In the genomic region with DNA sequence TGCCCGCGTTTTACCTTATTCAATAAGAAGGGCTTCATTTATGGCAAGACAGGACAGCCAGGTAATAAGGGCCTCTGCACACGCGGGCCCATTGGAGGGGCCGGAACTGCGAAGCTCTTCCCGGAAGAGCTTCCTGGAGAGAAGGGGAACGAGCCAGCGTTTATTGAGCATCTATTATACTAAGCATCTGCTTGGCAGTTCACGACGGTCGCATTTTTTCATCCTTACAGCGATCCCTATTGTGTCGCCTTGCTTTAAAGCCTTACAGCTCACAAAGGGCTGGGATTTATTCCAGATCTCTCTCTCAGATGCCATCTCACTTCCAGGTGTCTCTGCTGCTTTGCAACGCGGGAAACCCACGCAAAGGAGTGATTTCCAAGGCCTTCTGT, we compare ENCODE assay signal across 21 cellular contexts. TPM values are rescaled to one million over a fixed set of nuclear protein-coding genes. Genes with fewer than 3 reads are reported as not detected.
A peak's percentile ranks its signal among the peaks of the same experiment; 100 is the strongest.
DNase-seq lines count a peak whose midpoint lies in the region; ATAC-seq, FAIRE-seq and TF ChIP-seq lines count a peak whose summit lies in the region.
"Had no signal": no experiment of that assay in that cellular context is flagged by ENCODE, and none has a peak within 500 bp of the region (broad histone marks: within the 10 kb centered on the region; RNA-seq: fewer than 3 reads in every experiment).

No MANE protein-coding gene starts in this region.

- no peaks in the 10 kb centered on the region for H3K9me3 ChIP-seq in OCI-LY1 (ENCODE audit: low read length)
- no peaks in the 10 kb centered on the region for H3K9me3 ChIP-seq in effector memory CD4-positive, alpha-beta T cell (ENCODE audit: control insufficient read depth, low read length)
- H3K9me3 ChIP-seq in HepG2 (ENCODE audit: low read length) = no peaks in the 10 kb centered on the region
- H3K9me3 ChIP-seq: left ventricle myocardium inferior, upper lobe of right lung had no signal

- H3K79me2 ChIP-seq in OCI-LY1 (ENCODE audit: insufficient read depth, low read length) = peaks cover 13% of the 10 kb centered on the region
- H3K79me2 ChIP-seq in HepG2 (ENCODE audit: insufficient read depth, low read length) = no peaks in the 10 kb centered on the region

- POLR2A ChIA-PET in HepG2 (lab: Yijun Ruan, JAX) = no interaction called here

- H3K4me1 Mint-ChIP-seq in stimulated activated naive CD8-positive, alpha-beta T cell treated with anti-CD3 and anti-CD28 coated beads, Interleukin-15, Interleukin-2, amounts not matched to agents 100 ng/mL and 50 ng/mL, for 24 hours (ENCODE audit: low read depth) = peaks cover 62% of the 10 kb centered on the region
- peaks cover 2% of the 10 kb centered on the region for H3K4me1 Mint-ChIP-seq in endothelial cell (ENCODE audit: unreplicated experiment)

- H3K9ac ChIP-seq in OCI-LY1 (ENCODE audit: low read length) = no peak overlapping the region
- no peak overlapping the region for H3K9ac ChIP-seq in HepG2 (ENCODE audit: insufficient read depth, low read depth, low read length)

- no peaks in the 10 kb centered on the region for H3K9me3 Mint-ChIP-seq in stimulated activated naive CD8-positive, alpha-beta T cell treated with anti-CD3 and anti-CD28 coated beads, Interleukin-15, Interleukin-2, amounts not matched to agents 100 ng/mL and 50 ng/mL, for 24 hours
- no peaks in the 10 kb centered on the region for H3K9me3 Mint-ChIP-seq in endothelial cell (ENCODE audit: unreplicated experiment)

- TF ChIP-seq CTCF in OCI-LY1 (IDR thresholded peaks at IDR 0.05; ENCODE audit: low read length) (no peak), HepG2 (CRISPR knock-in tag; IDR thresholded peaks at IDR 0.05) (no peak), endothelial cell (IDR thresholded peaks at IDR 0.05; ENCODE audit: unreplicated experiment) (no peak)

- H3F3A ChIP-seq in OCI-LY1 (ENCODE audit: insufficient read depth, low read length) = peaks cover 11% of the 10 kb centered on the region

- TF ChIP-seq EP300 in HepG2 (IDR thresholded peaks at IDR 0.05; ENCODE audit: low read depth in 2 of 2, low read length in 2 of 2) = no peak
- no peak for TF ChIP-seq EP300 in HepG2 (CRISPR knock-in tag; IDR thresholded peaks at IDR 0.05; ENCODE audit: borderline replicate concordance)

- CTCF ChIA-PET in HepG2 (lab: Yijun Ruan, JAX; ENCODE audit: low intra/inter-chr PET ratio, low total read pairs) = no interaction called here

- H2AFZ ChIP-seq in OCI-LY1 (ENCODE audit: low read length) = no peak overlapping the region
- no peak overlapping the region for H2AFZ ChIP-seq in HepG2 (ENCODE audit: low read length)

- WGBS in HepG2 (ENCODE audit: low lambda C conversion rate) = 71% methylated on average over 17 of the region's 17 CpGs

- TF ChIP-seq POLR2A in HepG2 (IDR thresholded peaks at IDR 0.05; ENCODE audit: insufficient read depth in 1 of 2, low read depth in 2 of 2, low read length in 2 of 2) = no peak

- in situ Hi-C loops in HepG2 (cut with HindIII; ENCODE audit: extremely low pct_ligation_motif_present, low pct_unique_long_range_greater_than_20kb) = no loop called here

- no peaks in the 10 kb centered on the region for H3K9me2 ChIP-seq in OCI-LY1 (ENCODE audit: low read depth, low read length)

- H3K36me3 ChIP-seq in OCI-LY1 (ENCODE audit: insufficient read depth, low read length) (peaks cover 4% of the 10 kb centered on the region; the same call in 1 of the 2 replicates), HepG2 (replicated peaks in 1 of 2; ENCODE audit: control insufficient read depth in 1 of 2, insufficient read depth in 2 of 2, low read length in 2 of 2) (no peaks in the 10 kb centered on the region)
- H3K36me3 ChIP-seq in effector memory CD4-positive, alpha-beta T cell (ENCODE audit: control insufficient read depth, insufficient read depth, low read length) = no peaks in the 10 kb centered on the region
- H3K36me3 ChIP-seq: cardiac muscle cell, esophagus muscularis mucosa, left ventricle myocardium inferior, upper lobe of right lung had no signal

- H3K27ac ChIP-seq in OCI-LY1 (ENCODE audit: low read depth, low read length, poor library complexity, severe bottlenecking) (peak overlapping the region; percentile 7), HepG2 (ENCODE audit: extremely low read length, insufficient read depth, low read length) (no peak overlapping the region)
- H3K27ac ChIP-seq in effector memory CD4-positive, alpha-beta T cell (ENCODE audit: insufficient read depth, low read length, poor library complexity, severe bottlenecking) = peak overlapping the region; percentile 83
- H3K27ac ChIP-seq: cardiac muscle cell, esophagus muscularis mucosa, left ventricle myocardium inferior, upper lobe of right lung had no signal

- peaks cover 70% of the 10 kb centered on the region for H3K4me1 ChIP-seq in OCI-LY1 (ENCODE audit: insufficient read depth, low read length, severe bottlenecking)
- peaks cover 11% of the 10 kb centered on the region for H3K4me1 ChIP-seq in effector memory CD4-positive, alpha-beta T cell (ENCODE audit: control insufficient read depth, insufficient read depth, low read length, poor library complexity, severe bottlenecking)
- peaks cover 5% of the 10 kb centered on the region for H3K4me1 ChIP-seq in HepG2 (ENCODE audit: insufficient read depth, low read length)

- no peaks in the 10 kb centered on the region for H3K27me3 Mint-ChIP-seq in stimulated activated naive CD8-positive, alpha-beta T cell treated with anti-CD3 and anti-CD28 coated beads, Interleukin-15, Interleukin-2, amounts not matched to agents 100 ng/mL and 50 ng/mL, for 24 hours
- peaks cover 4% of the 10 kb centered on the region for H3K27me3 Mint-ChIP-seq in endothelial cell (ENCODE audit: unreplicated experiment)

- H3K4me2 ChIP-seq in OCI-LY1 (ENCODE audit: low read length) (no peak overlapping the region), HepG2 (ENCODE audit: low read depth, low read length) (no peak overlapping the region)

- no peak for FAIRE-seq in HepG2 (lab: Jason Lieb, UNC)

- TF ChIP-seq RAD21 in HepG2 (CRISPR knock-in tag; IDR thresholded peaks at IDR 0.05) = no peak

- no peak for DNase-seq in stimulated activated naive CD8-positive, alpha-beta T cell treated with anti-CD3 and anti-CD28 coated beads, Interleukin-15, Interleukin-2, amounts not matched to agents 100 U/mL and 50 U/mL, for 24 hours
- no peak for DNase-seq in effector memory CD4-positive, alpha-beta T cell
- DNase-seq in HepG2 (ENCODE audit: low spot score) (no peak), endothelial cell (ENCODE audit: low spot score) (no peak)
- DNase-seq: HFFc6, left ventricle myocardium inferior, NCI-H1105 treated with DMSO at 0.1 percent for 48 hours, NCI-H2107, NCI-H69, SHP77 treated with DMSO at 0.1 percent for 48 hours had no signal

- H4K20me1 ChIP-seq in OCI-LY1 (ENCODE audit: insufficient read depth, low read length) (no peaks in the 10 kb centered on the region), HepG2 (ENCODE audit: insufficient read depth, low read length) (no peaks in the 10 kb centered on the region)

- intact Hi-C loops in HepG2 (cut with micrococcal nuclease; ENCODE audit: unreplicated experiment) = loop anchor here (10.0 kb wide), 1 partner anchor 94 kb away; no protein-coding TSS in a partner anchor

- no TSS peak for BruUV-seq in HepG2 (replicated peaks; lab: Mats Ljungman, UMichigan)

- H3K4me3 ChIP-seq in OCI-LY1 (ENCODE audit: low read depth, low read length, poor library complexity, severe bottlenecking) (no peak overlapping the region), HepG2 (replicated peaks in 1 of 3; ENCODE audit: insufficient read depth in 1 of 3, low read depth in 2 of 3, low read length in 3 of 3) (no peak overlapping the region)
- H3K4me3 ChIP-seq in effector memory CD4-positive, alpha-beta T cell (ENCODE audit: insufficient read depth, low read depth, low read length, poor library complexity, severe bottlenecking) = peak overlapping the region; percentile 23
- H3K4me3 ChIP-seq: cardiac muscle cell, left ventricle myocardium inferior, upper lobe of right lung had no signal

- H3K27ac Mint-ChIP-seq in stimulated activated naive CD8-positive, alpha-beta T cell treated with anti-CD3 and anti-CD28 coated beads, Interleukin-15, Interleukin-2, amounts not matched to agents 100 ng/mL and 50 ng/mL, for 24 hours = peak overlapping the region; percentile 77
- no peak overlapping the region for H3K27ac Mint-ChIP-seq in endothelial cell (ENCODE audit: unreplicated experiment)
- H3K27ac Mint-ChIP-seq: HFFc6 had no signal

- H3K4me3 Mint-ChIP-seq in stimulated activated naive CD8-positive, alpha-beta T cell treated with anti-CD3 and anti-CD28 coated beads, Interleukin-15, Interleukin-2, amounts not matched to agents 100 ng/mL and 50 ng/mL, for 24 hours = peak overlapping the region; percentile 9
- H3K4me3 Mint-ChIP-seq in endothelial cell (ENCODE audit: unreplicated experiment) = no peak overlapping the region
- H3K4me3 Mint-ChIP-seq: HFFc6 had no signal

- H3K27me3 ChIP-seq in OCI-LY1 (ENCODE audit: insufficient read depth, low read length) (no peaks in the 10 kb centered on the region), HepG2 (ENCODE audit: control insufficient read depth in 1 of 2, insufficient read depth in 2 of 2, low read length in 2 of 2) (peaks cover 6 to 44% of the 10 kb centered on the region in 2 experiments)
- H3K27me3 ChIP-seq in effector memory CD4-positive, alpha-beta T cell (replicated peaks; ENCODE audit: control insufficient read depth, insufficient read depth, low read length, poor library complexity, severe bottlenecking) = no peaks in the 10 kb centered on the region

- H3K36me3 Mint-ChIP-seq in stimulated activated naive CD8-positive, alpha-beta T cell treated with anti-CD3 and anti-CD28 coated beads, Interleukin-15, Interleukin-2, amounts not matched to agents 100 ng/mL and 50 ng/mL, for 24 hours (ENCODE audit: low read depth) = peaks cover 1% of the 10 kb centered on the region
- H3K36me3 Mint-ChIP-seq in endothelial cell (ENCODE audit: low read depth, unreplicated experiment) = no peaks in the 10 kb centered on the region

- no peak for ATAC-seq in stimulated activated naive CD8-positive, alpha-beta T cell treated with anti-CD3 and anti-CD28 coated beads, Interleukin-15, Interleukin-2, amounts not matched to agents 100 U/mL and 50 U/mL, for 24 hours
- ATAC-seq in HepG2 (no peak), GM19455 (IDR thresholded peaks at IDR 0.05; ENCODE audit: unreplicated experiment) (no peak)
- ATAC-seq: activated CD4-positive, CD25-positive, alpha-beta regulatory T cell treated with anti-CD3 and anti-CD28 coated beads, Interleukin-2, amount 50 U/mL, for 24 hours; upper lobe of right lung had no signal

RNA-seq across cellular contexts. Expression of gene ZPBP2, which starts 0.5 kb away (rescaled TPM):
- total RNA-seq in HepG2 (2016; rRNA removed; fragmentation: Illumina TruSeq; extraction: Trizol) (not detected in 2 replicates), endothelial cell (ENCODE audit: unreplicated experiment) (not detected)
- total RNA-seq in HepG2 (2016; cell fraction: cytosol; rRNA removed; fragmentation: Illumina TruSeq; extraction: Trizol; ENCODE audit: low read depth) = not detected in 2 replicates
- total RNA-seq in HepG2 (2016; cell fraction: insoluble cytoplasmic fraction; rRNA removed; fragmentation: Illumina TruSeq; extraction: Trizol) = not detected in 2 replicates
- not detected in 2 replicates for total RNA-seq in HepG2 (2016; cell fraction: membrane; rRNA removed; fragmentation: Illumina TruSeq; extraction: Trizol)
- not detected in 2 replicates for total RNA-seq in HepG2 (2016; cell fraction: nucleus; rRNA removed; fragmentation: Illumina TruSeq; extraction: Trizol)
- polyA plus RNA-seq in HepG2 (2011; rRNA removed) = not detected in 2 replicates
- not detected in 2 replicates for polyA plus RNA-seq in HepG2 (2011; cell fraction: cytosol; rRNA removed)
- not detected in 2 replicates for polyA plus RNA-seq in HepG2 (2011; cell fraction: nucleus; rRNA removed)
- polyA plus RNA-seq in HepG2 (2012) = not detected in 2 replicates
- not detected in 2 replicates for polyA plus RNA-seq in HepG2 (2016; cell fraction: cytosol; fragmentation: Illumina TruSeq; extraction: Trizol; ENCODE audit: low read depth)
- not detected in 2 replicates for polyA plus RNA-seq in HepG2 (2016; cell fraction: insoluble cytoplasmic fraction; fragmentation: Illumina TruSeq; extraction: Trizol; ENCODE audit: low read depth)
- polyA plus RNA-seq in HepG2 (2016; cell fraction: membrane; fragmentation: Illumina TruSeq; extraction: Trizol; ENCODE audit: low read depth) = not detected in 2 replicates
- not detected in 2 replicates for polyA plus RNA-seq in HepG2 (2016; cell fraction: nucleus; fragmentation: Illumina TruSeq; extraction: Trizol; ENCODE audit: insufficient read depth, low read depth)
- not detected in 2 replicates for polyA minus RNA-seq in HepG2 (2011; rRNA and poly(A)+ RNA removed; ENCODE audit: low replicate concordance)
- polyA minus RNA-seq in HepG2 (2011; cell fraction: cytosol; rRNA and poly(A)+ RNA removed) = not detected in 2 replicates
- polyA minus RNA-seq in HepG2 (2011; cell fraction: nucleus; rRNA and poly(A)+ RNA removed) = not detected in 2 replicates
- total RNA-seq: cardiac muscle cell; esophagus muscularis mucosa; G401; HFFc6; left ventricle myocardium inferior; LHCN-M2; mononuclear cell; T-helper 2 cell treated with Interferon-gamma antibody and Interleukin-4, amounts not matched to agents 100 ng/mL and 5 ng/mL, for 36 hours; upper lobe of right lung had no signal
- polyA plus RNA-seq: cardiac muscle cell had no signal

RNA-seq across cellular contexts. Expression of gene IKZF3, which starts 4.4 kb away (rescaled TPM):
- total RNA-seq in HepG2 (2016; rRNA removed; fragmentation: Illumina TruSeq; extraction: Trizol) = not detected in 2 replicates
- under 0.01 TPM in 1 of 2 replicates, not detected in the other for total RNA-seq in HepG2 (2016; cell fraction: cytosol; rRNA removed; fragmentation: Illumina TruSeq; extraction: Trizol; ENCODE audit: low read depth)
- not detected in 2 replicates for total RNA-seq in HepG2 (2016; cell fraction: insoluble cytoplasmic fraction; rRNA removed; fragmentation: Illumina TruSeq; extraction: Trizol)
- not detected in 2 replicates for total RNA-seq in HepG2 (2016; cell fraction: membrane; rRNA removed; fragmentation: Illumina TruSeq; extraction: Trizol)
- total RNA-seq in HepG2 (2016; cell fraction: nucleus; rRNA removed; fragmentation: Illumina TruSeq; extraction: Trizol) = not detected in 2 replicates
- polyA plus RNA-seq in HepG2 (2011; rRNA removed) = not detected in 2 replicates
- 0.01 and 0.03 TPM in 2 replicates for polyA plus RNA-seq in HepG2 (2011; cell fraction: cytosol; rRNA removed)
- polyA plus RNA-seq in HepG2 (2011; cell fraction: nucleus; rRNA removed) = 0.03 TPM in 1 of 2 replicates, not detected in the other
- polyA plus RNA-seq in HepG2 (2012) = not detected in 2 replicates
- not detected in 2 replicates for polyA plus RNA-seq in HepG2 (2016; cell fraction: cytosol; fragmentation: Illumina TruSeq; extraction: Trizol; ENCODE audit: low read depth)
- polyA plus RNA-seq in HepG2 (2016; cell fraction: insoluble cytoplasmic fraction; fragmentation: Illumina TruSeq; extraction: Trizol; ENCODE audit: low read depth) = not detected in 2 replicates
- polyA plus RNA-seq in HepG2 (2016; cell fraction: membrane; fragmentation: Illumina TruSeq; extraction: Trizol; ENCODE audit: low read depth) = not detected in 2 replicates
- not detected in 2 replicates for polyA plus RNA-seq in HepG2 (2016; cell fraction: nucleus; fragmentation: Illumina TruSeq; extraction: Trizol; ENCODE audit: insufficient read depth, low read depth)
- 0.07 TPM in 1 of 2 replicates, not detected in the other for polyA minus RNA-seq in HepG2 (2011; rRNA and poly(A)+ RNA removed; ENCODE audit: low replicate concordance)
- polyA minus RNA-seq in HepG2 (2011; cell fraction: cytosol; rRNA and poly(A)+ RNA removed) = not detected in 2 replicates
- not detected in 2 replicates for polyA minus RNA-seq in HepG2 (2011; cell fraction: nucleus; rRNA and poly(A)+ RNA removed)
- total RNA-seq in endothelial cell (ENCODE audit: unreplicated experiment) = not detected
- total RNA-seq: cardiac muscle cell, G401, HFFc6, LHCN-M2 had no signal
- polyA plus RNA-seq: cardiac muscle cell had no signal

RNA-seq across cellular contexts. Expression of gene GSDMB, which starts 49.9 kb away (rescaled TPM):
- total RNA-seq in HepG2 (2016; rRNA removed; fragmentation: Illumina TruSeq; extraction: Trizol) = 0.70 and 3.3 TPM in 2 replicates
- total RNA-seq in HepG2 (2016; cell fraction: cytosol; rRNA removed; fragmentation: Illumina TruSeq; extraction: Trizol; ENCODE audit: low read depth) = 0.44 and 0.51 TPM in 2 replicates
- total RNA-seq in HepG2 (2016; cell fraction: insoluble cytoplasmic fraction; rRNA removed; fragmentation: Illumina TruSeq; extraction: Trizol) = 0.76 and 2.9 TPM in 2 replicates
- total RNA-seq in HepG2 (2016; cell fraction: membrane; rRNA removed; fragmentation: Illumina TruSeq; extraction: Trizol) = 0.31 and 0.62 TPM in 2 replicates
- 8.3 and 9.3 TPM in 2 replicates for total RNA-seq in HepG2 (2016; cell fraction: nucleus; rRNA removed; fragmentation: Illumina TruSeq; extraction: Trizol)
- polyA plus RNA-seq in HepG2 (2011; rRNA removed) = 30.4 and 39.4 TPM in 2 replicates
- 3.7 and 4.3 TPM in 2 replicates for polyA plus RNA-seq in HepG2 (2011; cell fraction: cytosol; rRNA removed)
- polyA plus RNA-seq in HepG2 (2011; cell fraction: nucleus; rRNA removed) = 140 and 180 TPM in 2 replicates
- polyA plus RNA-seq in HepG2 (2012) = 36.5 and 54.8 TPM in 2 replicates
- 0.33 and 0.52 TPM in 2 replicates for polyA plus RNA-seq in HepG2 (2016; cell fraction: cytosol; fragmentation: Illumina TruSeq; extraction: Trizol; ENCODE audit: low read depth)
- polyA plus RNA-seq in HepG2 (2016; cell fraction: insoluble cytoplasmic fraction; fragmentation: Illumina TruSeq; extraction: Trizol; ENCODE audit: low read depth) = 0.73 and 1.2 TPM in 2 replicates
- 0.26 and 0.35 TPM in 2 replicates for polyA plus RNA-seq in HepG2 (2016; cell fraction: membrane; fragmentation: Illumina TruSeq; extraction: Trizol; ENCODE audit: low read depth)
- polyA plus RNA-seq in HepG2 (2016; cell fraction: nucleus; fragmentation: Illumina TruSeq; extraction: Trizol; ENCODE audit: insufficient read depth, low read depth) = 21.8 and 24.9 TPM in 2 replicates
- polyA minus RNA-seq in HepG2 (2011; rRNA and poly(A)+ RNA removed; ENCODE audit: low replicate concordance) = 4.9 and 23.3 TPM in 2 replicates
- polyA minus RNA-seq in HepG2 (2011; cell fraction: cytosol; rRNA and poly(A)+ RNA removed) = 1.1 and 1.5 TPM in 2 replicates
- polyA minus RNA-seq in HepG2 (2011; cell fraction: nucleus; rRNA and poly(A)+ RNA removed) = 42.0 and 56.2 TPM in 2 replicates
- total RNA-seq in endothelial cell (ENCODE audit: unreplicated experiment) = 9.0 TPM

RNA-seq across cellular contexts. Expression of gene ORMDL3, which starts 58.9 kb away (rescaled TPM):
- total RNA-seq in HepG2 (2016; rRNA removed; fragmentation: Illumina TruSeq; extraction: Trizol) (125 and 181 TPM in 2 replicates), endothelial cell (ENCODE audit: unreplicated experiment) (49.3 TPM)
- 52.8 and 58.2 TPM in 2 replicates for total RNA-seq in HepG2 (2016; cell fraction: cytosol; rRNA removed; fragmentation: Illumina TruSeq; extraction: Trizol; ENCODE audit: low read depth)
- total RNA-seq in HepG2 (2016; cell fraction: insoluble cytoplasmic fraction; rRNA removed; fragmentation: Illumina TruSeq; extraction: Trizol) = 110 and 214 TPM in 2 replicates
- total RNA-seq in HepG2 (2016; cell fraction: membrane; rRNA removed; fragmentation: Illumina TruSeq; extraction: Trizol) = 136 and 143 TPM in 2 replicates
- 112 and 134 TPM in 2 replicates for total RNA-seq in HepG2 (2016; cell fraction: nucleus; rRNA removed; fragmentation: Illumina TruSeq; extraction: Trizol)
- 384 and 546 TPM in 2 replicates for polyA plus RNA-seq in HepG2 (2011; rRNA removed)
- 330 and 331 TPM in 2 replicates for polyA plus RNA-seq in HepG2 (2011; cell fraction: cytosol; rRNA removed)
- 319 and 431 TPM in 2 replicates for polyA plus RNA-seq in HepG2 (2011; cell fraction: nucleus; rRNA removed)
- polyA plus RNA-seq in HepG2 (2012) = 176 and 292 TPM in 2 replicates
- 35.1 and 42.1 TPM in 2 replicates for polyA plus RNA-seq in HepG2 (2016; cell fraction: cytosol; fragmentation: Illumina TruSeq; extraction: Trizol; ENCODE audit: low read depth)
- 81.8 and 96.3 TPM in 2 replicates for polyA plus RNA-seq in HepG2 (2016; cell fraction: insoluble cytoplasmic fraction; fragmentation: Illumina TruSeq; extraction: Trizol; ENCODE audit: low read depth)
- 72.9 and 81.6 TPM in 2 replicates for polyA plus RNA-seq in HepG2 (2016; cell fraction: membrane; fragmentation: Illumina TruSeq; extraction: Trizol; ENCODE audit: low read depth)
- polyA plus RNA-seq in HepG2 (2016; cell fraction: nucleus; fragmentation: Illumina TruSeq; extraction: Trizol; ENCODE audit: insufficient read depth, low read depth) = 169 and 170 TPM in 2 replicates
- 76.0 and 1,167 TPM in 2 replicates for polyA minus RNA-seq in HepG2 (2011; rRNA and poly(A)+ RNA removed; ENCODE audit: low replicate concordance)
- polyA minus RNA-seq in HepG2 (2011; cell fraction: cytosol; rRNA and poly(A)+ RNA removed) = 115 and 192 TPM in 2 replicates
- polyA minus RNA-seq in HepG2 (2011; cell fraction: nucleus; rRNA and poly(A)+ RNA removed) = 79.2 and 94.6 TPM in 2 replicates

RNA-seq across cellular contexts. Expression of gene LRRC3C, which starts 59.0 kb away (rescaled TPM):
- total RNA-seq in HepG2 (2016; rRNA removed; fragmentation: Illumina TruSeq; extraction: Trizol) (not detected in 2 replicates), endothelial cell (ENCODE audit: unreplicated experiment) (not detected)
- not detected in 2 replicates for total RNA-seq in HepG2 (2016; cell fraction: cytosol; rRNA removed; fragmentation: Illumina TruSeq; extraction: Trizol; ENCODE audit: low read depth)
- not detected in 2 replicates for total RNA-seq in HepG2 (2016; cell fraction: insoluble cytoplasmic fraction; rRNA removed; fragmentation: Illumina TruSeq; extraction: Trizol)
- not detected in 2 replicates for total RNA-seq in HepG2 (2016; cell fraction: membrane; rRNA removed; fragmentation: Illumina TruSeq; extraction: Trizol)
- not detected in 2 replicates for total RNA-seq in HepG2 (2016; cell fraction: nucleus; rRNA removed; fragmentation: Illumina TruSeq; extraction: Trizol)
- polyA plus RNA-seq in HepG2 (2011; rRNA removed) = 0.10 and 0.17 TPM in 2 replicates
- 0.11 TPM in 1 of 2 replicates, not detected in the other for polyA plus RNA-seq in HepG2 (2011; cell fraction: cytosol; rRNA removed)
- not detected in 2 replicates for polyA plus RNA-seq in HepG2 (2011; cell fraction: nucleus; rRNA removed)
- not detected in 2 replicates for polyA plus RNA-seq in HepG2 (2012)
- not detected in 2 replicates for polyA plus RNA-seq in HepG2 (2016; cell fraction: cytosol; fragmentation: Illumina TruSeq; extraction: Trizol; ENCODE audit: low read depth)
- not detected in 2 replicates for polyA plus RNA-seq in HepG2 (2016; cell fraction: insoluble cytoplasmic fraction; fragmentation: Illumina TruSeq; extraction: Trizol; ENCODE audit: low read depth)
- not detected in 2 replicates for polyA plus RNA-seq in HepG2 (2016; cell fraction: membrane; fragmentation: Illumina TruSeq; extraction: Trizol; ENCODE audit: low read depth)
- not detected in 2 replicates for polyA plus RNA-seq in HepG2 (2016; cell fraction: nucleus; fragmentation: Illumina TruSeq; extraction: Trizol; ENCODE audit: insufficient read depth, low read depth)
- polyA minus RNA-seq in HepG2 (2011; rRNA and poly(A)+ RNA removed; ENCODE audit: low replicate concordance) = 0.24 TPM in 1 of 2 replicates, not detected in the other
- not detected in 2 replicates for polyA minus RNA-seq in HepG2 (2011; cell fraction: cytosol; rRNA and poly(A)+ RNA removed)
- polyA minus RNA-seq in HepG2 (2011; cell fraction: nucleus; rRNA and poly(A)+ RNA removed) = not detected in 2 replicates
- total RNA-seq: cardiac muscle cell; esophagus muscularis mucosa; G401; HFFc6; left ventricle myocardium inferior; LHCN-M2; mononuclear cell; T-helper 2 cell treated with Interferon-gamma antibody and Interleukin-4, amounts not matched to agents 100 ng/mL and 5 ng/mL, for 36 hours; upper lobe of right lung had no signal
- polyA plus RNA-seq: cardiac muscle cell had no signal
